9 cellular contexts compared by ENCODE assay signal in genomic region chr3:54427951-54428871, GRCh38.
DNase-seq lines count a peak whose midpoint lies in the region; ATAC-seq and TF ChIP-seq lines count a peak whose summit lies in the region.
"Had no signal": no experiment of that assay in that cellular context is flagged by ENCODE, and none has a peak within 500 bp of the region (broad histone marks: within the 10 kb centered on the region; RNA-seq: fewer than 3 reads in every experiment).

No MANE protein-coding gene starts in this region.

- TF ChIP-seq EP300 in gastroesophageal sphincter (IDR thresholded peaks at IDR 0.05), result no peak

- no peaks in the 10 kb centered on the region for H3K4me1 Mint-ChIP-seq in activated CD8-positive, alpha-beta T cell treated with anti-CD3 and anti-CD28 coated beads for 36 hours (ENCODE audit: low read depth)

- POLR2A ChIA-PET in activated CD8-positive, alpha-beta T cell treated with anti-CD3 and anti-CD28 coated beads for 36 hours (lab: Charles Lee), result interaction anchor here (0.6 kb wide), 2 partner anchors 88 to 185 kb away, joined by 3 read pairs; no protein-coding TSS in a partner anchor

- no peak for TF ChIP-seq POLR2A in gastroesophageal sphincter (IDR thresholded peaks at IDR 0.05)

- no peak overlapping the region for H3K4me3 Mint-ChIP-seq in activated CD8-positive, alpha-beta T cell treated with anti-CD3 and anti-CD28 coated beads for 36 hours
- H3K4me3 Mint-ChIP-seq: stimulated activated naive CD8-positive, alpha-beta T cell treated with anti-CD3 and anti-CD28 coated beads, Interleukin-15, Interleukin-2, amounts not matched to agents 100 ng/mL and 50 ng/mL, for 24 hours had no signal

- no peaks in the 10 kb centered on the region for H3K9me3 Mint-ChIP-seq in activated CD8-positive, alpha-beta T cell treated with anti-CD3 and anti-CD28 coated beads for 36 hours
- H3K9me3 Mint-ChIP-seq: stimulated activated naive CD8-positive, alpha-beta T cell treated with anti-CD3 and anti-CD28 coated beads, Interleukin-15, Interleukin-2, amounts not matched to agents 100 ng/mL and 50 ng/mL, for 24 hours had no signal

- WGBS in gastroesophageal sphincter (ENCODE audit: low coverage in 1 of 2), 2 donors, result 26 to 32% methylated on average over 8 to 9 of the region's 9 CpGs

- peak; percentile 75 for TF ChIP-seq CTCF in activated CD8-positive, alpha-beta T cell treated with anti-CD3 and anti-CD28 coated beads for 36 hours (IDR thresholded peaks at IDR 0.05)
- TF ChIP-seq CTCF in gastroesophageal sphincter (IDR thresholded peaks at IDR 0.05), result peak; percentile 67 to 87 (median 76)

- peaks cover 3% of the 10 kb centered on the region for H3K27me3 Mint-ChIP-seq in activated CD8-positive, alpha-beta T cell treated with anti-CD3 and anti-CD28 coated beads for 36 hours

- peak; percentile 43 for DNase-seq in DMS153 treated with DMSO at 0.1 percent for 48 hours (lab: John Stamatoyannopoulos, UW; ENCODE audit: unreplicated experiment)
- peak; percentile 59 to 81 for DNase-seq in HAP-1 (ENCODE audit: low spot score in 2 of 2)
- peak; percentile 51 for DNase-seq in NCI-H2171 (lab: John Stamatoyannopoulos, UW)
- peak; percentile 58 for DNase-seq in activated CD8-positive, alpha-beta T cell treated with anti-CD3 and anti-CD28 coated beads for 36 hours
- peak; percentile 70 for DNase-seq in pons (ENCODE audit: low spot score)

- no peaks in the 10 kb centered on the region for H3K36me3 ChIP-seq in HAP-1 (replicated peaks)
- H3K36me3 ChIP-seq in gastroesophageal sphincter, result no peaks in the 10 kb centered on the region

- no peaks in the 10 kb centered on the region for H3K36me3 Mint-ChIP-seq in activated CD8-positive, alpha-beta T cell treated with anti-CD3 and anti-CD28 coated beads for 36 hours (ENCODE audit: low read depth)

- H3K27me3 ChIP-seq in HAP-1 (ENCODE audit: low read depth), result no peaks in the 10 kb centered on the region
- no peaks in the 10 kb centered on the region for H3K27me3 ChIP-seq in gastroesophageal sphincter

- H3K27ac ChIP-seq in gastroesophageal sphincter, result no peak overlapping the region

- no peak for ATAC-seq in activated CD8-positive, alpha-beta T cell treated with anti-CD3 and anti-CD28 coated beads for 36 hours
- ATAC-seq in gastroesophageal sphincter (no peak), GM19467 (IDR thresholded peaks at IDR 0.05; ENCODE audit: unreplicated experiment) (no peak), GM19328 (IDR thresholded peaks at IDR 0.05; ENCODE audit: unreplicated experiment) (no peak)

- H3K9me3 ChIP-seq in HAP-1 (no peaks in the 10 kb centered on the region), gastroesophageal sphincter (no peaks in the 10 kb centered on the region)

- in situ Hi-C loops in HAP-1 (cut with MboI; ENCODE audit: low sequenced_read_pairs), result no loop called here

- H3K4me1 ChIP-seq in HAP-1, result peaks cover 3% of the 10 kb centered on the region
- H3K4me1 ChIP-seq in gastroesophageal sphincter, result no peaks in the 10 kb centered on the region

- H3K4me3 ChIP-seq in HAP-1, result no peak overlapping the region
- H3K4me3 ChIP-seq in gastroesophageal sphincter, result no peak overlapping the region

- CTCF ChIA-PET in activated CD8-positive, alpha-beta T cell treated with anti-CD3 and anti-CD28 coated beads for 36 hours (lab: Charles Lee), result interaction anchor here (0.8 to 1.2 kb wide), 4 partner anchors 10 to 490 kb away, joined by 3 to 7 read pairs (median 4); no protein-coding TSS in a partner anchor

- intact Hi-C loops in activated CD8-positive, alpha-beta T cell treated with anti-CD3 and anti-CD28 coated beads for 36 hours (cut with micrococcal nuclease), result no loop called here

- no peak overlapping the region for H3K27ac Mint-ChIP-seq in activated CD8-positive, alpha-beta T cell treated with anti-CD3 and anti-CD28 coated beads for 36 hours
- H3K27ac Mint-ChIP-seq: stimulated activated naive CD8-positive, alpha-beta T cell treated with anti-CD3 and anti-CD28 coated beads, Interleukin-15, Interleukin-2, amounts not matched to agents 100 ng/mL and 50 ng/mL, for 24 hours had no signal
